In genomic region chr11:12060385-12060980, GRCh38 we compare ENCODE assay signal across 16 cellular contexts. TPM values are rescaled to one million over a fixed set of nuclear protein-coding genes. Genes with fewer than 3 reads are reported as not detected.
DNase-seq lines count a peak whose midpoint lies in the region; ATAC-seq, FAIRE-seq and TF ChIP-seq lines count a peak whose summit lies in the region.
"Had no signal": no experiment of that assay in that cellular context is flagged by ENCODE, and none has a peak within 500 bp of the region (broad histone marks: within the 10 kb centered on the region; RNA-seq: fewer than 3 reads in every experiment).

No MANE protein-coding gene starts in this region.

- no peak overlapping the region for H3K4me3 Mint-ChIP-seq in CD4-positive, alpha-beta T cell
- H3K4me3 Mint-ChIP-seq: B cell; CD4-positive, alpha-beta memory T cell had no signal

- peak overlapping the region; percentile 56 to 78 for H3K27ac ChIP-seq in A549
- H3K27ac ChIP-seq in IMR-90 (ENCODE audit: insufficient read depth, low read length): no peak overlapping the region
- no peak overlapping the region for H3K27ac ChIP-seq in prostate gland
- no peak overlapping the region for H3K27ac ChIP-seq in CD4-positive, alpha-beta T cell (ENCODE audit: low read depth, low read length)

- no peaks in the 10 kb centered on the region for H3K36me3 ChIP-seq in IMR-90 (ENCODE audit: control insufficient read depth, insufficient read depth, low read length)
- H3K36me3 ChIP-seq in prostate gland: no peaks in the 10 kb centered on the region
- H3K36me3 ChIP-seq: HAP-1 had no signal

- H3K27ac Mint-ChIP-seq in CD4-positive, alpha-beta T cell: no peak overlapping the region
- H3K27ac Mint-ChIP-seq: B cell; CD4-positive, alpha-beta memory T cell had no signal

- no TSS peak for BruUV-seq in IMR-90 (replicated peaks; lab: Mats Ljungman, UMichigan)

- no peak overlapping the region for H4K5ac ChIP-seq in IMR-90 (ENCODE audit: low read depth, low read length)

- peak overlapping the region; percentile 11; the same call in 1 of the 3 replicates for H2BK15ac ChIP-seq in IMR-90 (ENCODE audit: low read depth, low read length)

- no peak for FAIRE-seq in A549 (lab: Jason Lieb, UNC)
- FAIRE-seq: H1, HepG2, HTR-8/SVneo had no signal

- 79% methylated on average over 4 of the region's 4 CpGs for WGBS in A549 (ENCODE audit: missing lambda C conversion rate)
- 100% methylated on average over 1 of the region's 4 CpGs; no CpG with 5 or more reads in 1 of the 2 experiments for WGBS in IMR-90 (ENCODE audit: extremely low coverage in 2 of 2, insufficient read length in 1 of 2), 2 experiments
- WGBS in prostate gland: 82% methylated on average over 4 of the region's 4 CpGs

- TF ChIP-seq CTCF in A549 (IDR thresholded peaks at IDR 0.05): no peak
- no peak for TF ChIP-seq CTCF in IMR-90 (conservative IDR thresholded peaks at IDR 0.05; ENCODE audit: low read depth, low read length)
- no peak for TF ChIP-seq CTCF in prostate gland (IDR thresholded peaks at IDR 0.05)
- no peak for TF ChIP-seq CTCF in CD4-positive, alpha-beta T cell (IDR thresholded peaks at IDR 0.05)

- H3K4me2 ChIP-seq in A549 (no peak overlapping the region), IMR-90 (ENCODE audit: low read depth, low read length) (no peak overlapping the region)

- H3K4me3 ChIP-seq in A549 (no peak overlapping the region), IMR-90 (ENCODE audit: insufficient read depth, low read depth, low read length) (no peak overlapping the region), prostate gland (no peak overlapping the region)
- H3K4me3 ChIP-seq: HAP-1 had no signal

- CTCF ChIA-PET in A549 (lab: Yijun Ruan, JAX) (interaction anchor here (0.9 to 21.4 kb wide), 11 partner anchors 10 to 221 kb away, joined by 3 to 664 read pairs (median 6); no protein-coding TSS in a partner anchor), IMR-90 (lab: Yijun Ruan, JAX) (interaction anchor here (1.1 kb wide), 1 partner anchor 26 kb away, joined by 3 read pairs; no protein-coding TSS in a partner anchor)
- CTCF ChIA-PET in CD4-positive, alpha-beta T cell (lab: Charles Lee): no interaction called here

- H3K23ac ChIP-seq in IMR-90 (ENCODE audit: low read depth, low read length): no peak overlapping the region

- POLR2A ChIA-PET in A549 (lab: Yijun Ruan, JAX) (no interaction called here), IMR-90 (lab: Charles Lee; ENCODE audit: unreplicated experiment) (no interaction called here)
- POLR2A ChIA-PET in CD4-positive, alpha-beta T cell (lab: Charles Lee): interaction anchor here (1.0 kb wide), 1 partner anchor 26 kb away, joined by 3 read pairs; no protein-coding TSS in a partner anchor

- H3K36me3 Mint-ChIP-seq in CD4-positive, alpha-beta T cell (ENCODE audit: low read depth): no peaks in the 10 kb centered on the region
- H3K36me3 Mint-ChIP-seq: CD4-positive, alpha-beta memory T cell had no signal

- H3K27me3 ChIP-seq in IMR-90 (ENCODE audit: control insufficient read depth, insufficient read depth, low read length): no peaks in the 10 kb centered on the region
- no peaks in the 10 kb centered on the region for H3K27me3 ChIP-seq in prostate gland (replicated peaks; ENCODE audit: insufficient read depth)
- no peaks in the 10 kb centered on the region for H3K27me3 ChIP-seq in CD4-positive, alpha-beta T cell (ENCODE audit: control insufficient read depth, insufficient read depth, low read length)

- DNase-seq in A549 (ENCODE audit: low read depth in 1 of 2, low spot score in 1 of 2) (no peak), IMR-90 (no peak), ecto neural progenitor cell (ENCODE audit: low spot score) (peak; percentile 11), mesenteric fat pad (ENCODE audit: low spot score) (peak; percentile 35), prostate gland (ENCODE audit: low spot score) (no peak), MV-4-11 (lab: John Stamatoyannopoulos, UW) (no peak)
- no peak for DNase-seq in CD4-positive, alpha-beta T cell
- DNase-seq: CD4-positive, alpha-beta memory T cell; COR-L47; DND-41 had no signal

- H3K9me1 ChIP-seq in IMR-90 (ENCODE audit: insufficient read depth, low read length): no peaks in the 10 kb centered on the region

- in situ Hi-C loops in IMR-90 (cut with MboI; ENCODE audit: low sequenced_read_pairs): no loop called here

- H2AK9ac ChIP-seq in IMR-90 (replicated peaks; ENCODE audit: low read depth, low read length, poor library complexity): no peak overlapping the region

- no peaks in the 10 kb centered on the region for H3K27me3 Mint-ChIP-seq in CD4-positive, alpha-beta T cell

- H3K4ac ChIP-seq in IMR-90 (ENCODE audit: low read depth, low read length): peak overlapping the region; percentile 25; the same call in 1 of the 2 replicates

- H4K8ac ChIP-seq in IMR-90 (ENCODE audit: low read depth in 2 of 2, low read length in 2 of 2): no peak overlapping the region

- H3K9me3 ChIP-seq in A549 (peaks cover 25% of the 10 kb centered on the region), IMR-90 (ENCODE audit: control insufficient read depth, insufficient read depth, low read length) (no peaks in the 10 kb centered on the region; the same call in 1 of the 2 replicates), prostate gland (no peaks in the 10 kb centered on the region)
- H3K9me3 ChIP-seq in CD4-positive, alpha-beta T cell (ENCODE audit: control insufficient read depth, low read length): no peaks in the 10 kb centered on the region
- H3K9me3 ChIP-seq: HAP-1 had no signal

- H3K4me1 ChIP-seq in A549: peaks cover 17% of the 10 kb centered on the region
- H3K4me1 ChIP-seq in IMR-90 (ENCODE audit: control insufficient read depth, insufficient read depth, low read length): no peaks in the 10 kb centered on the region
- H3K4me1 ChIP-seq in prostate gland (replicated peaks): no peaks in the 10 kb centered on the region
- H3K4me1 ChIP-seq: HAP-1 had no signal

- no peak overlapping the region; the same call in 1 of the 2 replicates for H2AK5ac ChIP-seq in IMR-90 (ENCODE audit: low read depth, low read length)

- dilution Hi-C loops in IMR-90 (cut with HindIII; ENCODE audit: low sequenced_read_pairs, unreplicated experiment): no loop called here

- no peak overlapping the region for H2BK5ac ChIP-seq in IMR-90 (ENCODE audit: low read depth, low read length, poor library complexity, severe bottlenecking)

- no peaks in the 10 kb centered on the region for H4K20me1 ChIP-seq in IMR-90 (ENCODE audit: insufficient read depth, low read length)

- TF ChIP-seq EP300 in A549 (IDR thresholded peaks at IDR 0.05): no peak

- no peak overlapping the region for H3K56ac ChIP-seq in IMR-90 (ENCODE audit: extremely low read depth, insufficient read depth, low read length)

- no peaks in the 10 kb centered on the region for H3K9me3 Mint-ChIP-seq in CD4-positive, alpha-beta T cell

- no peak overlapping the region for H3K14ac ChIP-seq in IMR-90 (replicated peaks; ENCODE audit: low read depth, low read length)

- TF ChIP-seq POLR2A in A549 (IDR thresholded peaks at IDR 0.05; ENCODE audit: low read length) (no peak), IMR-90 (IDR thresholded peaks at IDR 0.05; ENCODE audit: low read depth, low read length) (no peak), prostate gland (IDR thresholded peaks at IDR 0.05) (no peak)

- H4K91ac ChIP-seq in IMR-90 (ENCODE audit: insufficient read depth, low read depth, low read length): no peak overlapping the region

- intact Hi-C loops in IMR-90 (cut with micrococcal nuclease): no loop called here
- intact Hi-C loops in prostate gland (cut with DNase I): no loop called here
- intact Hi-C loops in CD4-positive, alpha-beta T cell (cut with DNase I, micrococcal nuclease): no loop called here

- no peak for TF ChIP-seq RAD21 in A549 (conservative IDR thresholded peaks at IDR 0.05 in 1 of 2, IDR thresholded peaks at IDR 0.05 in 1 of 2)
- no peak for TF ChIP-seq RAD21 in IMR-90 (IDR thresholded peaks at IDR 0.05; ENCODE audit: low read length)

- H2AFZ ChIP-seq in IMR-90 (replicated peaks; ENCODE audit: low read length, poor library complexity): no peak overlapping the region

- H3K9ac ChIP-seq in IMR-90 (ENCODE audit: low read depth, low read length): no peak overlapping the region

- H2BK120ac ChIP-seq in IMR-90 (ENCODE audit: low read depth, low read length): 0 out of 2 replicates have a peak overlapping the region, but pooled peaks have one; percentile 18

- H3K79me1 ChIP-seq in IMR-90 (ENCODE audit: low read depth in 1 of 2, low read length in 2 of 2): no peaks in the 10 kb centered on the region; a peak in 1 of 4 replicates

- H3K4me1 Mint-ChIP-seq in CD4-positive, alpha-beta T cell (ENCODE audit: low read depth): no peaks in the 10 kb centered on the region
- H3K4me1 Mint-ChIP-seq: B cell had no signal

- ATAC-seq in A549 (no peak; a peak in 1 of 6 replicates), IMR-90 (ENCODE audit: low read depth) (no peak), GM19324 (IDR thresholded peaks at IDR 0.05; ENCODE audit: low FRiP score, unreplicated experiment) (no peak)
- ATAC-seq in CD4-positive, alpha-beta T cell (ENCODE audit: poor library complexity): no peak
- ATAC-seq: HepG2 had no signal

- peak overlapping the region; percentile 51; the same call in 1 of the 2 replicates for H2BK20ac ChIP-seq in IMR-90 (ENCODE audit: low read depth, low read length)

- H3K18ac ChIP-seq in IMR-90 (ENCODE audit: low read depth, low read length): no peak overlapping the region

RNA-seq across cellular contexts. Expression of gene MICAL2, which starts 49.9 kb away (rescaled TPM):
- polyA plus RNA-seq in A549 (2011; rRNA removed) (42.1 and 52.4 TPM in 2 replicates), A549 (2017; fragmentation: RNase III; extraction: RNeasy Plus Mini Kit Qiagen cat#74134 plus additional on column Dnase treatment) (39.8 to 43.6 TPM (median 43.5 TPM) in 3 replicates), IMR-90 (2012; rRNA removed) (141 and 170 TPM in 2 replicates)
- polyA plus RNA-seq in A549 (2012; cell fraction: cytosol; rRNA removed): 19.3 and 22.9 TPM in 2 replicates
- polyA plus RNA-seq in A549 (2012; cell fraction: nucleus; rRNA removed): 25.5 and 31.9 TPM in 2 replicates
- 104 and 112 TPM in 2 replicates for polyA minus RNA-seq in A549 (2011; rRNA and poly(A)+ RNA removed)
- total RNA-seq in IMR-90 (2012; rRNA removed) (285 and 336 TPM in 2 replicates), mesenteric fat pad (31.1 TPM), prostate gland (100 to 1,000 TPM in 1 of 2 donors, 10 to 100 TPM in 1; 13.1 to 285 TPM)
- 63.9 and 84.9 TPM in 2 replicates for polyA plus RNA-seq in IMR-90 (2012; cell fraction: cytosol; rRNA removed)
- 109 and 162 TPM in 2 replicates for polyA plus RNA-seq in IMR-90 (2012; cell fraction: nucleus; rRNA removed; ENCODE audit: low replicate concordance)
- total RNA-seq in CD4-positive, alpha-beta T cell: 10 to 100 TPM; 12.8 to 14.1 TPM

RNA-seq across cellular contexts. Expression of gene DKK3, which starts 52.1 kb away (rescaled TPM):
- polyA plus RNA-seq in A549 (2011; rRNA removed) (18.4 and 22.8 TPM in 2 replicates), A549 (2017; fragmentation: RNase III; extraction: RNeasy Plus Mini Kit Qiagen cat#74134 plus additional on column Dnase treatment) (11.9 to 21.8 TPM (median 20.8 TPM) in 3 replicates), IMR-90 (2012; rRNA removed) (838 and 964 TPM in 2 replicates)
- polyA plus RNA-seq in A549 (2012; cell fraction: cytosol; rRNA removed): 6.0 and 6.2 TPM in 2 replicates
- 9.6 and 10.7 TPM in 2 replicates for polyA plus RNA-seq in A549 (2012; cell fraction: nucleus; rRNA removed)
- polyA minus RNA-seq in A549 (2011; rRNA and poly(A)+ RNA removed): 12.0 and 14.5 TPM in 2 replicates
- total RNA-seq in IMR-90 (2012; rRNA removed) (348 and 453 TPM in 2 replicates), mesenteric fat pad (8.9 TPM), prostate gland (100 to 1,000 TPM; 160 to 273 TPM)
- 812 and 1,206 TPM in 2 replicates for polyA plus RNA-seq in IMR-90 (2012; cell fraction: cytosol; rRNA removed)
- 383 and 412 TPM in 2 replicates for polyA plus RNA-seq in IMR-90 (2012; cell fraction: nucleus; rRNA removed; ENCODE audit: low replicate concordance)
- total RNA-seq in CD4-positive, alpha-beta T cell: under 1 TPM; 0.61 to 0.71 TPM
- total RNA-seq: B cell had no signal

Comparison
In these comparisons a context has a peak if more than half of its experiments do, and no peak if none do; other contexts are left out.
1. DNase-seq: peak in ecto neural progenitor cell (single experiment) and mesenteric fat pad (single experiment); none in A549 (0 of 2), IMR-90 (single experiment), prostate gland (single experiment), MV-4-11 (single experiment) and CD4-positive, alpha-beta T cell (0 of 10).
2. H3K27ac ChIP-seq: peak in A549 (2 of 2); none in IMR-90 (single experiment), prostate gland (0 of 2) and CD4-positive, alpha-beta T cell (single experiment).
3. RNA of gene DKK3, which starts 52.1 kb away (total RNA-seq): 348 to 453 TPM in IMR-90 and 160 to 273 TPM in prostate gland; 8.9 TPM in mesenteric fat pad (single experiment) and 0.61 to 0.71 TPM in CD4-positive, alpha-beta T cell; every median in the first group is over 10 times any median in the second.